14 cellular contexts compared by ENCODE assay signal in the genomic region with DNA sequence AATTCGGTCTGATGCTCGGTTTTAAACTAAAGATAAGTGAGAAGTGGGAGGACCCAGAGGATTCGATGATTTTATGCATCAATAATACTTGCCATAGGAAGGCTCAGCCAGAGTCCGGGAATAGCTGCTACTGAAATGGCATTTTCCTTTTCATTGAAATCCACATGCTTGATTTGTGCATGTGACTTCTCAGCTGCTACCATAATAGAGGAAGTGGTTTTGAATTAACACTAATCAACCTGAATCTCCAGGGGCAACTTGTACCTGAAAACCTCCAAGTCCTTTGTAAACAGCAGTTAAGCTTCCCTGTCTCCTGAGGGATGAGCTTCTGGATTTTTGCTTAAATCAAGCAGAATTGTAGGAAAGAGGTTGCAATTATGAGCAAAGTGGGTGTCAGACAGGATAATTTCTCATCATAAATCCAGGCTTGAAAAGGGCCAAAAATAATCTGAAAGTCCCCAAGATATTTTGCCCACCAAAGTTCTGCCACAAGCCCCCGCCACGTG.
DNase-seq lines count a peak whose midpoint lies in the region; ATAC-seq and TF ChIP-seq lines count a peak whose summit lies in the region.
"Had no signal": no experiment of that assay in that cellular context is flagged by ENCODE, and none has a peak within 500 bp of the region (broad histone marks: within the 10 kb centered on the region; RNA-seq: fewer than 3 reads in every experiment).

No MANE protein-coding gene starts in this region.

- H3K4me1 ChIP-seq in vagina, result no peaks in the 10 kb centered on the region
- no peaks in the 10 kb centered on the region; the same call in 1 of the 2 replicates for H3K4me1 ChIP-seq in H9 (ENCODE audit: insufficient read depth, low read length)
- H3K4me1 ChIP-seq in heart right ventricle, result peaks cover 0 to 10% (median 0%) of the 10 kb centered on the region in 9 donors

- H3K4me3 ChIP-seq in Jurkat, Clone E6-1 (ENCODE audit: low read length), result no peak overlapping the region
- no peak overlapping the region for H3K4me3 ChIP-seq in vagina
- H3K4me3 ChIP-seq in heart right ventricle, result no peak overlapping the region

- no peak overlapping the region for H4K91ac ChIP-seq in H9 (ENCODE audit: insufficient read length, low read depth, low read length)

- H2BK120ac ChIP-seq in H9 (ENCODE audit: low read depth, low read length, poor library complexity, severe bottlenecking), result no peak overlapping the region

- peak; percentile 33 for DNase-seq in NCI-H2171 treated with DMSO at 0.1 percent for 48 hours (lab: John Stamatoyannopoulos, UW)
- DNase-seq in NCI-H2171 (lab: John Stamatoyannopoulos, UW), result no peak
- DNase-seq in Jurkat, Clone E6-1 (ENCODE audit: low read depth, low spot score), result peak; percentile 16
- peak; percentile 42 for DNase-seq in NCI-H774 (lab: John Stamatoyannopoulos, UW)
- no peak for DNase-seq in natural killer cell
- no peak for DNase-seq in vagina (ENCODE audit: extremely low spot score in 2 of 2)
- no peak for DNase-seq in H9
- no peak for DNase-seq in heart right ventricle
- DNase-seq: activated CD4-positive, alpha-beta T cell treated with anti-CD3 and anti-CD28 coated beads, Interleukin-2, amount 50 U/mL, for 48 hours; NCI-H1930; nucleus accumbens; stimulated activated naive B cell treated with anti-CD40 and anti-IgM and Interleukin-4, amounts not matched to agents 10 μg/mL and 1 μg/mL and 100 μg/mL, for 72 hours had no signal

- H3K9ac ChIP-seq in H9 (ENCODE audit: extremely low read depth, insufficient read length, low read length), result no peak overlapping the region

- no peak for ATAC-seq in natural killer cell
- ATAC-seq in heart right ventricle, result no peak
- ATAC-seq: stimulated activated naive B cell treated with anti-CD40 and anti-IgM and Interleukin-4, amounts not matched to agents 10 μg/mL and 1 μg/mL and 100 μg/mL, for 72 hours had no signal

- no peak overlapping the region for H2AK5ac ChIP-seq in H9 (ENCODE audit: insufficient read length, low read length)

- H3K79me1 ChIP-seq in H9 (ENCODE audit: insufficient read depth, low read depth, low read length, poor library complexity, severe bottlenecking), result no peaks in the 10 kb centered on the region

- H4K8ac ChIP-seq in H9 (replicated peaks; ENCODE audit: insufficient read length, low read depth, low read length), result no peak overlapping the region

- no peak overlapping the region for H2BK15ac ChIP-seq in H9 (ENCODE audit: low read depth, low read length)

- H3K9me3 Mint-ChIP-seq in natural killer cell (no peaks in the 10 kb centered on the region), H9 (peaks cover 6 to 7% of the 10 kb centered on the region in 2 experiments)

- H3K18ac ChIP-seq in H9 (ENCODE audit: insufficient read length, low read depth, low read length), result no peak overlapping the region

- peak overlapping the region; percentile 81 for H3K4me3 Mint-ChIP-seq in natural killer cell
- H3K4me3 Mint-ChIP-seq in H9, result no peak overlapping the region
- H3K4me3 Mint-ChIP-seq: IgD-negative memory B cell; memory B cell; stimulated activated naive B cell treated with anti-CD40 and anti-IgM and Interleukin-4, amounts not matched to agents 10 μg/mL and 1 μg/mL and 100 μg/mL, for 72 hours had no signal

- H2AFZ ChIP-seq in H9 (ENCODE audit: low read length), result no peak overlapping the region

- WGBS in H9 (ENCODE audit: extremely low coverage, insufficient read length, low lambda C conversion rate), result no CpG with 5 or more reads among the region's 6 CpGs
- 62 to 71% methylated on average over 6 of the region's 6 CpGs for WGBS in heart right ventricle, 2 donors

- H3K36me3 ChIP-seq in vagina (no peaks in the 10 kb centered on the region), heart right ventricle (no peaks in the 10 kb centered on the region)

- H3K9me3 ChIP-seq in vagina (no peaks in the 10 kb centered on the region), H9 (ENCODE audit: control insufficient read depth, low read depth, low read length) (no peaks in the 10 kb centered on the region), heart right ventricle (peaks cover 0 to 4% (median 0%) of the 10 kb centered on the region in 11 donors)

- H3K27me3 ChIP-seq in vagina, result no peaks in the 10 kb centered on the region
- no peaks in the 10 kb centered on the region for H3K27me3 ChIP-seq in H9 (ENCODE audit: insufficient read depth, low read length)
- H3K27me3 ChIP-seq in heart right ventricle, result peaks cover 0 to 7% (median 0%) of the 10 kb centered on the region in 7 donors

- H3K27ac Mint-ChIP-seq in natural killer cell (peak overlapping the region; percentile 91 to 96), H9 (no peak overlapping the region; a peak in 1 of 7 replicates)
- H3K27ac Mint-ChIP-seq: IgD-negative memory B cell; memory B cell; stimulated activated naive B cell treated with anti-CD40 and anti-IgM and Interleukin-4, amounts not matched to agents 10 μg/mL and 1 μg/mL and 100 μg/mL, for 72 hours had no signal

- no peak overlapping the region for H3K14ac ChIP-seq in H9 (ENCODE audit: insufficient read depth, low read length)

- H3K4ac ChIP-seq in H9 (ENCODE audit: low read depth, low read length), result no peak overlapping the region

- H3K27ac ChIP-seq in vagina (no peak overlapping the region), H9 (ENCODE audit: insufficient read length, low read depth, low read length) (no peak overlapping the region), heart right ventricle (no peak overlapping the region)

- H3K79me2 ChIP-seq in H9 (ENCODE audit: insufficient read depth, low read length), result no peaks in the 10 kb centered on the region

- H3K56ac ChIP-seq in H9 (ENCODE audit: insufficient read length, low read depth, low read length), result no peak overlapping the region

- H3T11ph ChIP-seq in H9 (ENCODE audit: low read length), result no peak overlapping the region

- no peak overlapping the region for H2BK20ac ChIP-seq in H9 (ENCODE audit: low read depth, low read length, poor library complexity, severe bottlenecking)

- intact Hi-C loops in natural killer cell (cut with micrococcal nuclease), result loop anchor here (5.0 kb wide), 2 partner anchors 124 to 139 kb away; partner anchors contain the start of gene PPP2R2B
- intact Hi-C loops in vagina (cut with DNase I), result no loop called here
- intact Hi-C loops in heart right ventricle (cut with DNase I), result no loop called here

- peaks cover 65 to 75% of the 10 kb centered on the region in 2 donors for H3K4me1 Mint-ChIP-seq in natural killer cell
- H3K4me1 Mint-ChIP-seq in H9, result peaks cover 13 to 20% of the 10 kb centered on the region in 2 experiments
- H3K4me1 Mint-ChIP-seq: IgD-negative memory B cell; memory B cell; stimulated activated naive B cell treated with anti-CD40 and anti-IgM and Interleukin-4, amounts not matched to agents 10 μg/mL and 1 μg/mL and 100 μg/mL, for 72 hours had no signal

- H3K36me3 Mint-ChIP-seq in natural killer cell (no peaks in the 10 kb centered on the region), H9 (ENCODE audit: insufficient read depth in 1 of 3, low read depth in 3 of 3) (peaks cover 4 to 15% (median 11%) of the 10 kb centered on the region in 3 experiments)
- H3K36me3 Mint-ChIP-seq: IgD-negative memory B cell; memory B cell; stimulated activated naive B cell treated with anti-CD40 and anti-IgM and Interleukin-4, amounts not matched to agents 10 μg/mL and 1 μg/mL and 100 μg/mL, for 72 hours had no signal

- H3K23ac ChIP-seq in H9 (ENCODE audit: insufficient read length, low read depth, low read length), result no peak overlapping the region

- TF ChIP-seq POLR2A in vagina (IDR thresholded peaks at IDR 0.05), result no peak

- no peak overlapping the region for H4K5ac ChIP-seq in H9 (ENCODE audit: insufficient read length, low read depth, low read length)

- H2BK12ac ChIP-seq in H9 (ENCODE audit: insufficient read length, low read depth, low read length), result no peak overlapping the region

- no peak for TF ChIP-seq CTCF in natural killer cell (IDR thresholded peaks at IDR 0.05)
- TF ChIP-seq CTCF in vagina (IDR thresholded peaks at IDR 0.05), result no peak
- no peak for TF ChIP-seq CTCF in H9 (conservative IDR thresholded peaks at IDR 0.05)
- no peak for TF ChIP-seq CTCF in heart right ventricle (IDR thresholded peaks at IDR 0.05)

- no peaks in the 10 kb centered on the region for H3K27me3 Mint-ChIP-seq in natural killer cell (ENCODE audit: low read depth in 2 of 2)
- no peaks in the 10 kb centered on the region for H3K27me3 Mint-ChIP-seq in H9 (ENCODE audit: low read depth)
- H3K27me3 Mint-ChIP-seq: IgD-negative memory B cell had no signal

- no peak overlapping the region for H3K4me2 ChIP-seq in H9 (ENCODE audit: insufficient read depth, insufficient read length, low read length)

- no peaks in the 10 kb centered on the region for H4K20me1 ChIP-seq in H9 (ENCODE audit: control insufficient read depth, insufficient read depth, insufficient read length)

- H3K23me2 ChIP-seq in H9 (ENCODE audit: insufficient read length, low read depth, low read length, poor library complexity, severe bottlenecking), result no peaks in the 10 kb centered on the region

- no peak overlapping the region for H2BK5ac ChIP-seq in H9 (ENCODE audit: insufficient read length, low read length)

Comparison
In these comparisons a context has a peak if more than half of its experiments do, and no peak if none do; other contexts are left out.
1. DNase-seq: peak in NCI-H2171 treated with DMSO at 0.1 percent for 48 hours (single experiment), Jurkat, Clone E6-1 (single experiment) and NCI-H774 (single experiment); none in NCI-H2171 (single experiment), natural killer cell (single experiment), vagina (0 of 2), H9 (single experiment) and heart right ventricle (0 of 2).
2. H3K27ac Mint-ChIP-seq: peak in natural killer cell (2 of 2); none in H9 (0 of 3).